Comparison of ENCODE assay signal across 29 cellular contexts in the genomic region with DNA sequence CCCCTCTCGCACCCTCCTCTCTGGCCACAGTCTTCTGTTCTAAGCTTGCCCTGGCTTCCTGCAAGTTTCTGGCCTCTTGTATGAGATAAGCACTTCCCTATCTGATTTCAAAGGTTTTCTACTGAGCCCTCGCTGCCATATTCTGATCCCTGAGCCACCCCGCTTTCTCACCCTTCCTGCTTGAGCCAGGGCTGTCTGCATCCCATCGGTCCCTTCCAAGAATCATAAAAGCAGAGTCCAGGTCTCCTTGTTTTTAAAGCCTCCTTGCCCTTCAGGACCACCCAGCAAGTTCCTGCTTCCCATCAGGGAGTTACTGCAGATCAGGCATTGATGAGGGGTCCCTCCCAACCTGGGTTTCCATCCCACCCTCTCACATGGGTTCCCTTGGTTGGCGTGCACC.
"Had no signal": no experiment of that assay in that cellular context is flagged by ENCODE, and none has a peak within 500 bp of the region (broad histone marks: within the 10 kb centered on the region; RNA-seq: fewer than 3 reads in every experiment).

No MANE protein-coding gene starts in this region.

- H3K9ac ChIP-seq: parathyroid adenoma had no signal

- H3K4me3 Mint-ChIP-seq: activated CD4-positive, alpha-beta T cell treated with anti-CD3 and anti-CD28 coated beads for 36 hours; activated CD8-positive, alpha-beta memory T cell treated with anti-CD3 and anti-CD28 coated beads, Interleukin-2, amount 10 ng/mL, durations not matched to agents 7 days and 5 days; activated CD8-positive, alpha-beta T cell treated with anti-CD3 and anti-CD28 coated beads, Interleukin-2, amount 10 ng/mL, durations not matched to agents 7 days and 5 days; central memory CD8-positive, alpha-beta T cell; stimulated activated effector memory CD8-positive, alpha-beta T cell treated with anti-CD3 and anti-CD28 coated beads, Interleukin-12 subunit alpha, Interleukin-12 subunit beta, amount 100 ng/mL, for 72 hours; stimulated activated naive CD8-positive, alpha-beta T cell treated with anti-CD3 and anti-CD28 coated beads, Interleukin-15, Interleukin-2, amounts not matched to agents 100 ng/mL and 50 ng/mL, for 24 hours; T-helper 2 cell treated with Interferon-gamma antibody and Interleukin-4, amounts not matched to agents 5 μg/mL and 100 μg/mL, for 36 hours had no signal

- H2AFZ ChIP-seq: parathyroid adenoma had no signal

- DNase-seq: activated CD4-positive, alpha-beta T cell treated with anti-CD3 and anti-CD28 coated beads for 36 hours; activated CD4-positive, CD25-positive, alpha-beta regulatory T cell; activated CD8-positive, alpha-beta memory T cell treated with anti-CD3 and anti-CD28 coated beads, Interleukin-2, amount 10 ng/mL, durations not matched to agents 7 days and 5 days; activated CD8-positive, alpha-beta T cell treated with anti-CD3 and anti-CD28 coated beads, Interleukin-2, amount 10 ng/mL, durations not matched to agents 7 days and 5 days; activated naive CD4-positive, alpha-beta T cell; activated T-cell treated with anti-CD3 and anti-CD28 coated beads, Interleukin-2, amount 50 U/mL, for 48 hours; dermis blood vessel endothelial cell; effector CD4-positive, alpha-beta T cell; foreskin keratinocyte; heart right ventricle; left lung; lower lobe of right lung; naive B cell; occipital lobe; psoas muscle; sigmoid colon; small intestine; stimulated activated CD4-positive, alpha-beta T cell treated with anti-CD3 and anti-CD28 coated beads, Interleukin-4, amount 100 ng/mL, for 24 hours; T-helper 1 cell; thyroid gland; upper lobe of right lung had no signal

- H3K27me3 ChIP-seq: esophagus muscularis mucosa, foreskin keratinocyte, heart right ventricle, left lung, sigmoid colon, thyroid gland, upper lobe of right lung had no signal

- H3K36me3 ChIP-seq: esophagus muscularis mucosa, heart right ventricle, left lung, lower lobe of right lung, sigmoid colon, thyroid gland, upper lobe of right lung had no signal

- ATAC-seq: activated CD4-positive, alpha-beta T cell treated with anti-CD3 and anti-CD28 coated beads for 36 hours; activated CD8-positive, alpha-beta memory T cell treated with anti-CD3 and anti-CD28 coated beads, Interleukin-2, amount 10 ng/mL, durations not matched to agents 7 days and 5 days; activated CD8-positive, alpha-beta T cell treated with anti-CD3 and anti-CD28 coated beads, Interleukin-2, amount 10 ng/mL, durations not matched to agents 7 days and 5 days; activated naive CD4-positive, alpha-beta T cell treated with anti-CD3 and anti-CD28 coated beads, Interleukin-2, amount 50 U/mL, for 72 hours; foreskin keratinocyte; heart right ventricle; left lung; lower lobe of right lung; psoas muscle; stimulated activated effector memory CD8-positive, alpha-beta T cell treated with anti-CD3 and anti-CD28 coated beads, Interleukin-12 subunit alpha, Interleukin-12 subunit beta, amount 100 ng/mL, for 72 hours; upper lobe of right lung had no signal

- H3K4me1 ChIP-seq: foreskin keratinocyte had no signal

- H3K27me3 Mint-ChIP-seq: activated CD4-positive, alpha-beta T cell treated with anti-CD3 and anti-CD28 coated beads for 36 hours; activated CD8-positive, alpha-beta memory T cell treated with anti-CD3 and anti-CD28 coated beads, Interleukin-2, amount 10 ng/mL, durations not matched to agents 7 days and 5 days; central memory CD8-positive, alpha-beta T cell; naive B cell; stimulated activated naive CD8-positive, alpha-beta T cell treated with anti-CD3 and anti-CD28 coated beads, Interleukin-15, Interleukin-2, amounts not matched to agents 100 ng/mL and 50 ng/mL, for 24 hours had no signal

- H3K4me3 ChIP-seq: esophagus muscularis mucosa, heart right ventricle, left lung, lower lobe of right lung, psoas muscle, sigmoid colon, thyroid gland, upper lobe of right lung had no signal

- H3K9me3 ChIP-seq: esophagus muscularis mucosa, heart right ventricle, left lung, lower lobe of right lung, psoas muscle, sigmoid colon, thyroid gland, upper lobe of right lung had no signal

- H3K9me3 Mint-ChIP-seq: activated naive CD4-positive, alpha-beta T cell treated with anti-CD3 and anti-CD28 coated beads, Interleukin-2, amount 50 U/mL, for 72 hours; activated T-helper 2 cell treated with anti-CD3 and anti-CD28 coated beads, Interferon-gamma antibody, Interleukin-2, Interleukin-4, amounts not matched to agents 10 μg/mL and 5 μg/mL and 100 μg/mL, durations not matched to agents 14 hours and 24 hours and 36 hours; central memory CD8-positive, alpha-beta T cell; naive B cell; stimulated activated effector memory CD8-positive, alpha-beta T cell treated with anti-CD3 and anti-CD28 coated beads, Interleukin-12 subunit alpha, Interleukin-12 subunit beta, amount 100 ng/mL, for 72 hours; stimulated activated naive CD8-positive, alpha-beta T cell treated with anti-CD3 and anti-CD28 coated beads, Interleukin-15, Interleukin-2, amounts not matched to agents 100 ng/mL and 50 ng/mL, for 24 hours; T-helper 2 cell treated with Interferon-gamma antibody and Interleukin-4, amounts not matched to agents 5 μg/mL and 100 μg/mL, for 36 hours had no signal

- H3K27ac ChIP-seq: esophagus muscularis mucosa, foreskin keratinocyte, heart right ventricle, left lung, lower lobe of right lung, parathyroid adenoma, psoas muscle, sigmoid colon, thyroid gland, upper lobe of right lung had no signal

- H3K27ac Mint-ChIP-seq: activated CD4-positive, alpha-beta T cell treated with anti-CD3 and anti-CD28 coated beads for 36 hours; activated CD8-positive, alpha-beta memory T cell treated with anti-CD3 and anti-CD28 coated beads, Interleukin-2, amount 10 ng/mL, durations not matched to agents 7 days and 5 days; activated CD8-positive, alpha-beta T cell treated with anti-CD3 and anti-CD28 coated beads, Interleukin-2, amount 10 ng/mL, durations not matched to agents 7 days and 5 days; activated naive CD4-positive, alpha-beta T cell treated with anti-CD3 and anti-CD28 coated beads, Interleukin-2, amount 50 U/mL, for 72 hours; activated T-helper 2 cell treated with anti-CD3 and anti-CD28 coated beads, Interferon-gamma antibody, Interleukin-2, Interleukin-4, amounts not matched to agents 10 μg/mL and 5 μg/mL and 100 μg/mL, durations not matched to agents 14 hours and 24 hours and 36 hours; stimulated activated effector memory CD8-positive, alpha-beta T cell treated with anti-CD3 and anti-CD28 coated beads, Interleukin-12 subunit alpha, Interleukin-12 subunit beta, amount 100 ng/mL, for 72 hours; stimulated activated naive CD8-positive, alpha-beta T cell treated with anti-CD3 and anti-CD28 coated beads, Interleukin-15, Interleukin-2, amounts not matched to agents 100 ng/mL and 50 ng/mL, for 24 hours; T-helper 2 cell treated with Interferon-gamma antibody and Interleukin-4, amounts not matched to agents 5 μg/mL and 100 μg/mL, for 36 hours had no signal

- H3K4me1 Mint-ChIP-seq: activated CD4-positive, alpha-beta T cell treated with anti-CD3 and anti-CD28 coated beads for 36 hours; activated CD8-positive, alpha-beta memory T cell treated with anti-CD3 and anti-CD28 coated beads, Interleukin-2, amount 10 ng/mL, durations not matched to agents 7 days and 5 days had no signal
